In the genomic region with DNA sequence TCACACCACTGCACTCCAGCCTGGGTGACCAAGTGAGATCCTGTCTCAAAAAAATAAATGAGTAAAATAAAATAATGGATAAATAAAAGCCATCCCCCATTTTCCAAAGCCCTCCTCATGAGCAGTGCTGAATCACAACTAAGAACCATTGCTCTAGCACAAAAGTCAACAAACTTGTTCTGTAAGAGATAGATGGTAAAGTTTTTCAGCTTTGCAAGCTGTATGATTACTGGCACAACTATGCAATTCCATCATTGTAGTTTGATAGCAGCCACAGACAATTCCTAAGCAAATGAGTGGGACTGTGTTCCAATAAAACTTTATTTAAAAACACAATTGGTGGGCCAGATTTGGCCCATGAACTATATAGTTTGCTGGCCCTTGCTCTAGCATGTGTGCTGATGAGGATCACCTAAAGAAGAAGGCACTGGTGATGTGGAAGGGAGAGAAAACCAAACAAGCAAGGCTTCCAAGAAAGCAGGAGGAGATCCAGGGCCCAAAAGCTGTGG, we compare ENCODE assay signal across 18 cellular contexts.
DNase-seq lines count a peak whose midpoint lies in the region; ATAC-seq and TF ChIP-seq lines count a peak whose summit lies in the region.
"Had no signal": no experiment of that assay in that cellular context is flagged by ENCODE, and none has a peak within 500 bp of the region (broad histone marks: within the 10 kb centered on the region; RNA-seq: fewer than 3 reads in every experiment).

No MANE protein-coding gene starts in this region.

- H3K9me3 ChIP-seq in BLaER1 treated with 17β-estradiol and CSF1 and Interleukin-3, amounts not matched to agents 10 nM and 100 nM (replicated peaks in 1 of 11), result no peaks in the 10 kb centered on the region
- no peaks in the 10 kb centered on the region for H3K9me3 ChIP-seq in T-helper 17 cell (ENCODE audit: control insufficient read depth, low read length, poor library complexity, severe bottlenecking)
- H3K9me3 ChIP-seq in spleen, result no peaks in the 10 kb centered on the region
- H3K9me3 ChIP-seq: SK-N-SH had no signal

- H3K27me3 ChIP-seq in BLaER1 treated with 17β-estradiol and CSF1 and Interleukin-3, amounts not matched to agents 10 nM and 100 nM, result no peaks in the 10 kb centered on the region
- peaks cover 0 to 59% (median 6%) of the 10 kb centered on the region in 7 donors for H3K27me3 ChIP-seq in spleen (replicated peaks in 1 of 7)

- H3K9ac ChIP-seq in BLaER1 treated with 17β-estradiol and CSF1 and Interleukin-3, amounts not matched to agents 10 nM and 100 nM, result peak overlapping the region in 4 of 11 experiments; percentile 50 to 75 (median 70); a peak in 4 of 22 replicates
- H3K9ac ChIP-seq: SK-N-SH had no signal

- H3K4me1 Mint-ChIP-seq in T-helper 17 cell, result peaks cover 20% of the 10 kb centered on the region

- TF ChIP-seq CTCF in epithelial cell of esophagus (IDR thresholded peaks at IDR 0.05; ENCODE audit: insufficient read depth, low read depth, low read length, missing control alignments) (no peak), spleen (IDR thresholded peaks at IDR 0.05 in 8 of 11, conservative IDR thresholded peaks at IDR 0.05 in 3 of 11) (no peak)

- DNase-seq in T-helper 17 cell, result no peak
- DNase-seq in epithelial cell of esophagus (ENCODE audit: low read depth), result peak; percentile 63
- DNase-seq in spleen, result peak; percentile 1
- DNase-seq in NCI-H526 (lab: John Stamatoyannopoulos, UW), result no peak
- DNase-seq in NCI-H524 treated with DMSO at 0.1 percent for 48 hours (lab: John Stamatoyannopoulos, UW), result no peak
- DNase-seq in Ammon's horn (ENCODE audit: low spot score), result no peak
- DNase-seq: CD4-positive, CD25-positive, alpha-beta regulatory T cell; H9; Kasumi-1; NCI-H1417 treated with DMSO at 0.1 percent for 48 hours; NCI-H187; NCI-H2107; NCI-H748 treated with DMSO at 0.1 percent for 48 hours; SIG-M5; SK-N-SH had no signal

- no peak overlapping the region for H3K4me3 ChIP-seq in BLaER1 treated with 17β-estradiol and CSF1 and Interleukin-3, amounts not matched to agents 10 nM and 100 nM
- H3K4me3 ChIP-seq in epithelial cell of esophagus (ENCODE audit: low read length), result no peak overlapping the region
- H3K4me3 ChIP-seq in spleen, result no peak overlapping the region

- H3K27ac Mint-ChIP-seq in T-helper 17 cell, result peak overlapping the region; percentile 22
- H3K27ac Mint-ChIP-seq: B cell; CD4-positive, CD25-positive, alpha-beta regulatory T cell had no signal

- peak overlapping the region in 8 of 11 experiments; percentile 68 to 94 (median 82); a peak in 11 of 22 replicates for H3K4me2 ChIP-seq in BLaER1 treated with 17β-estradiol and CSF1 and Interleukin-3, amounts not matched to agents 10 nM and 100 nM
- H3K4me2 ChIP-seq: SK-N-SH had no signal

- H3K36me3 Mint-ChIP-seq in T-helper 17 cell (ENCODE audit: low read depth), result peaks cover 4% of the 10 kb centered on the region
- H3K36me3 Mint-ChIP-seq: CD4-positive, CD25-positive, alpha-beta regulatory T cell had no signal

- intact Hi-C loops in spleen (cut with DNase I; ENCODE audit: low total_unique reads), result loop anchor here (10.0 kb wide), 1 partner anchor 499 kb away; no protein-coding TSS in a partner anchor

- no peak overlapping the region for H3K4me3 Mint-ChIP-seq in T-helper 17 cell
- H3K4me3 Mint-ChIP-seq: B cell, H9 had no signal

- H3K27ac ChIP-seq in BLaER1 treated with 17β-estradiol and CSF1 and Interleukin-3, amounts not matched to agents 10 nM and 100 nM, result peak overlapping the region in 6 of 11 experiments; percentile 0 to 82 (median 78); a peak in 9 of 22 replicates
- H3K27ac ChIP-seq in spleen, result no peak overlapping the region

- no peak for TF ChIP-seq POLR2A in spleen (IDR thresholded peaks at IDR 0.05)

- H3K36me3 ChIP-seq in BLaER1 treated with 17β-estradiol and CSF1 and Interleukin-3, amounts not matched to agents 10 nM and 100 nM, result no peaks in the 10 kb centered on the region
- H3K36me3 ChIP-seq in spleen, result no peaks in the 10 kb centered on the region

- H3K27me3 Mint-ChIP-seq in T-helper 17 cell, result peaks cover 60% of the 10 kb centered on the region

- ATAC-seq in T-helper 17 cell, result no peak
- ATAC-seq: Panc1 had no signal

- no peaks in the 10 kb centered on the region for H4K20me1 ChIP-seq in BLaER1 treated with 17β-estradiol and CSF1 and Interleukin-3, amounts not matched to agents 10 nM and 100 nM

- peaks cover 30 to 77% (median 64%) of the 10 kb centered on the region in 10 experiments for H3K4me1 ChIP-seq in BLaER1 treated with 17β-estradiol and CSF1 and Interleukin-3, amounts not matched to agents 10 nM and 100 nM
- peaks cover 0 to 24% (median 7%) of the 10 kb centered on the region in 6 donors for H3K4me1 ChIP-seq in spleen

Comparison
In these comparisons a context has a peak if more than half of its experiments do, and no peak if none do; other contexts are left out.
1. H3K27ac ChIP-seq: peak in BLaER1 treated with 17β-estradiol and CSF1 and Interleukin-3, amounts not matched to agents 10 nM and 100 nM (6 of 11); none in spleen (0 of 8).
2. DNase-seq: peak in epithelial cell of esophagus (single experiment) and spleen (single experiment); none in T-helper 17 cell (0 of 3), NCI-H526 (0 of 2), NCI-H524 treated with DMSO at 0.1 percent for 48 hours (single experiment) and Ammon's horn (single experiment).